ENCODE assay signal across 19 cellular contexts in the genomic region with DNA sequence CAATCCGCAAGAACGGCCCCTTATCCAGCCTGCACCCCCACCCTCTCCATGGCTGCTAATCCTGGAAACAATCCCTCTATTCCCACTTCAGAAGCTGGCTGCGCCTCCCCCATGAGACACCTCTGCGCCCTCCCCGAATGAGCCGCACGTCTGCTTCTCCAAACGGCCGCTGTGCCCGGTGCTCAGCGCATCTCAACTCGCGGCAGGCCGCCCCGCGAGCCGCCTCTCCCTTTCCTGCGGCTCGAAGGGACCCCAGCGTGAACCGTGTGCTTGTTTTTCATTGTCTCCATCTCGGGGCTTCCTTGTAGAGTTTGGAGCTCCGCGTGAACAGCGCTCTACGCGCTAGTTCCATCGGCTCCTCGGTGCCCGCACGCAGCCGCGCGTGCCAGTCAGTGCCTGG. TPM values are rescaled to one million over a fixed set of nuclear protein-coding genes. Genes with fewer than 3 reads are reported as not detected.
DNase-seq lines count a peak whose midpoint lies in the region; ATAC-seq and TF ChIP-seq lines count a peak whose summit lies in the region.
"Had no signal": no experiment of that assay in that cellular context is flagged by ENCODE, and none has a peak within 500 bp of the region (broad histone marks: within the 10 kb centered on the region; RNA-seq: fewer than 3 reads in every experiment).

No MANE protein-coding gene starts in this region.

- H3K4me1 Mint-ChIP-seq in activated naive CD8-positive, alpha-beta T cell (ENCODE audit: low read depth) = peaks cover 16% of the 10 kb centered on the region
- H3K4me1 Mint-ChIP-seq in activated naive CD8-positive, alpha-beta T cell treated with anti-CD3 and anti-CD28 coated beads, Interleukin-2, amount 50 U/mL, for 24 hours = peaks cover 10% of the 10 kb centered on the region
- H3K4me1 Mint-ChIP-seq in T-helper 17 cell = peaks cover 16% of the 10 kb centered on the region

- TF ChIP-seq POLR2A in gastroesophageal sphincter (IDR thresholded peaks at IDR 0.05) = no peak

- H3K4me1 ChIP-seq in skeletal muscle satellite cell (ENCODE audit: control insufficient read depth, insufficient read depth, low read length) (peaks cover 2% of the 10 kb centered on the region), gastroesophageal sphincter (peaks cover 0 to 5% (median 0%) of the 10 kb centered on the region in 3 donors)
- H3K4me1 ChIP-seq: SJSA1, testis had no signal

- 17 to 40% methylated on average over 2 to 28 of the region's 34 CpGs for WGBS in gastroesophageal sphincter (ENCODE audit: low coverage in 1 of 2), 2 donors

- H3K4me3 Mint-ChIP-seq in activated naive CD8-positive, alpha-beta T cell = peak overlapping the region; percentile 32
- H3K4me3 Mint-ChIP-seq in activated naive CD8-positive, alpha-beta T cell treated with anti-CD3 and anti-CD28 coated beads, Interleukin-2, amount 50 U/mL, for 24 hours = no peak overlapping the region
- H3K4me3 Mint-ChIP-seq in T-helper 17 cell = peak overlapping the region; percentile 74

- H3K4me3 ChIP-seq in skeletal muscle satellite cell (ENCODE audit: low read length) (no peak overlapping the region), gastroesophageal sphincter (no peak overlapping the region)
- H3K4me3 ChIP-seq: SJSA1, skin epidermis, testis had no signal

- no peaks in the 10 kb centered on the region for H3K9me3 Mint-ChIP-seq in activated naive CD8-positive, alpha-beta T cell (ENCODE audit: low read depth)
- no peaks in the 10 kb centered on the region for H3K9me3 Mint-ChIP-seq in activated naive CD8-positive, alpha-beta T cell treated with anti-CD3 and anti-CD28 coated beads, Interleukin-2, amount 50 U/mL, for 24 hours

- TF ChIP-seq EP300 in gastroesophageal sphincter (IDR thresholded peaks at IDR 0.05) = no peak

- no peak for TF ChIP-seq CTCF in gastroesophageal sphincter (IDR thresholded peaks at IDR 0.05)

- H3K4me2 ChIP-seq in skeletal muscle satellite cell (ENCODE audit: low read length) = peak overlapping the region; percentile 42
- H3K4me2 ChIP-seq: KMS-11 had no signal

- H3K27me3 ChIP-seq in skeletal muscle satellite cell (ENCODE audit: control insufficient read depth, insufficient read depth, low read length) (peaks cover 18% of the 10 kb centered on the region), gastroesophageal sphincter (peaks cover 17% of the 10 kb centered on the region)
- H3K27me3 ChIP-seq: testis had no signal

- no peak for ATAC-seq in activated naive CD8-positive, alpha-beta T cell treated with anti-CD3 and anti-CD28 coated beads, Interleukin-2, amount 50 U/mL, for 24 hours
- no peak for ATAC-seq in T-helper 17 cell
- ATAC-seq in gastroesophageal sphincter = no peak

- H3K27ac ChIP-seq in gastroesophageal sphincter = no peak overlapping the region
- H3K27ac ChIP-seq: KMS-11, SJSA1, skin epidermis, testis had no signal

- no peak for DNase-seq in activated naive CD8-positive, alpha-beta T cell treated with anti-CD3 and anti-CD28 coated beads, Interleukin-2, amount 50 U/mL, for 24 hours
- DNase-seq in T-helper 17 cell (no peak), head of caudate nucleus (peak in 26 of 42 donors; percentile 25 to 69 (median 44)), posterior vena cava (ENCODE audit: low spot score) (no peak)
- no peak for DNase-seq in activated effector memory CD4-positive, alpha-beta T cell treated with Interleukin-2 at 50 U/mL for 16 hours
- DNase-seq: activated CD4-positive, alpha-beta T cell treated with anti-CD3 and anti-CD28 coated beads for 48 hours; activated T-cell treated with anti-CD3 and anti-CD28 coated beads, Interleukin-2, amount 50 U/mL, for 1 hour; kidney glomerular epithelial cell; NCI-H1092; stimulated activated CD4-positive, alpha-beta T cell treated with anti-CD3 and anti-CD28 coated beads, Interleukin-4, amount 100 ng/mL, for 1 hour; testis had no signal

- intact Hi-C loops in head of caudate nucleus (cut with DNase I) (no loop called here), posterior vena cava (cut with DNase I) (no loop called here)

- H3K27ac Mint-ChIP-seq in activated naive CD8-positive, alpha-beta T cell = no peak overlapping the region
- no peak overlapping the region for H3K27ac Mint-ChIP-seq in activated naive CD8-positive, alpha-beta T cell treated with anti-CD3 and anti-CD28 coated beads, Interleukin-2, amount 50 U/mL, for 24 hours
- H3K27ac Mint-ChIP-seq in T-helper 17 cell = no peak overlapping the region

- H3K36me3 ChIP-seq in skeletal muscle satellite cell (ENCODE audit: insufficient read depth, low read length) (no peaks in the 10 kb centered on the region), gastroesophageal sphincter (no peaks in the 10 kb centered on the region)
- H3K36me3 ChIP-seq: SJSA1 had no signal

- H3K9me3 ChIP-seq in T-helper 17 cell (ENCODE audit: control insufficient read depth, low read length, poor library complexity, severe bottlenecking) (no peaks in the 10 kb centered on the region), skeletal muscle satellite cell (replicated peaks; ENCODE audit: low read length) (no peaks in the 10 kb centered on the region), gastroesophageal sphincter (no peaks in the 10 kb centered on the region)
- H3K9me3 ChIP-seq: SJSA1, testis had no signal

- peaks cover 2% of the 10 kb centered on the region for H3K27me3 Mint-ChIP-seq in activated naive CD8-positive, alpha-beta T cell
- peaks cover 2% of the 10 kb centered on the region for H3K27me3 Mint-ChIP-seq in activated naive CD8-positive, alpha-beta T cell treated with anti-CD3 and anti-CD28 coated beads, Interleukin-2, amount 50 U/mL, for 24 hours
- peaks cover 13% of the 10 kb centered on the region for H3K27me3 Mint-ChIP-seq in T-helper 17 cell

- H3K36me3 Mint-ChIP-seq in activated naive CD8-positive, alpha-beta T cell = no peaks in the 10 kb centered on the region
- no peaks in the 10 kb centered on the region for H3K36me3 Mint-ChIP-seq in activated naive CD8-positive, alpha-beta T cell treated with anti-CD3 and anti-CD28 coated beads, Interleukin-2, amount 50 U/mL, for 24 hours (ENCODE audit: low read depth)
- no peaks in the 10 kb centered on the region for H3K36me3 Mint-ChIP-seq in T-helper 17 cell (ENCODE audit: low read depth)

- H3K9ac ChIP-seq in skeletal muscle satellite cell (ENCODE audit: low read depth, low read length) = no peak overlapping the region
- H3K9ac ChIP-seq: KMS-11 had no signal

RNA-seq across cellular contexts. Expression of gene FXYD4, which starts 20.8 kb away (rescaled TPM):
- total RNA-seq in T-helper 17 cell = not detected
- total RNA-seq in skeletal muscle satellite cell (2012; rRNA removed) = not detected in 2 replicates
- not detected for total RNA-seq in gastroesophageal sphincter
- total RNA-seq in posterior vena cava = not detected
- total RNA-seq: chondrocyte, osteocyte, SJSA1 had no signal

RNA-seq across cellular contexts. Expression of gene HNRNPF, which starts 58.3 kb away (rescaled TPM):
- total RNA-seq in T-helper 17 cell = 100 to 1,000 TPM; 131 to 144 TPM
- 187 and 212 TPM in 2 replicates for total RNA-seq in skeletal muscle satellite cell (2012; rRNA removed)
- 100 to 1,000 TPM; 138 to 215 (median 180) TPM for total RNA-seq in gastroesophageal sphincter
- total RNA-seq in posterior vena cava = 100 to 1,000 TPM; 109 to 112 TPM

Comparison
In these comparisons a context has a peak if more than half of its experiments do, and no peak if none do; other contexts are left out.
1. DNase-seq: peak in head of caudate nucleus (26 of 42); none in activated naive CD8-positive, alpha-beta T cell treated with anti-CD3 and anti-CD28 coated beads, Interleukin-2, amount 50 U/mL, for 24 hours (single experiment), T-helper 17 cell (0 of 3), activated effector memory CD4-positive, alpha-beta T cell treated with Interleukin-2 at 50 U/mL for 16 hours (single experiment) and posterior vena cava (single experiment).